In genomic region chr14:96261772-96262485, GRCh38 we compare ENCODE assay signal across 23 cellular contexts. TPM values are rescaled to one million over a fixed set of nuclear protein-coding genes. Genes with fewer than 3 reads are reported as not detected.
DNase-seq lines count a peak whose midpoint lies in the region; ATAC-seq and TF ChIP-seq lines count a peak whose summit lies in the region.
"Had no signal": no experiment of that assay in that cellular context is flagged by ENCODE, and none has a peak within 500 bp of the region (broad histone marks: within the 10 kb centered on the region; RNA-seq: fewer than 3 reads in every experiment).

No MANE protein-coding gene starts in this region.

- no peak for DNase-seq in AG04450 (ENCODE audit: low read depth, low spot score)
- DNase-seq in HuH-7 (ENCODE audit: low spot score) = peak; percentile 27
- peak; percentile 42 to 89 (median 54) for DNase-seq in body of pancreas
- peak; percentile 65 for DNase-seq in mesenteric fat pad (ENCODE audit: low spot score)
- DNase-seq in SIG-M5 (lab: John Stamatoyannopoulos, UW) = no peak
- DNase-seq in superior temporal gyrus (ENCODE audit: extremely low spot score) = no peak
- no peak for DNase-seq in G401 (ENCODE audit: low spot score)
- DNase-seq: activated CD4-positive, alpha-beta T cell treated with anti-CD3 and anti-CD28 coated beads, Interleukin-2, amount 10 ng/mL, durations not matched to agents 7 days and 5 days; activated CD8-positive, alpha-beta memory T cell treated with anti-CD3 and anti-CD28 coated beads, Interleukin-2, amount 50 U/mL, for 4 hours; activated effector memory CD4-positive, alpha-beta T cell treated with anti-CD3 and anti-CD28 coated beads, Interleukin-2, amount 50 U/mL, for 16 hours; caudate nucleus; MM.1S; mucosa of descending colon; NCI-H187; nucleus accumbens; Peyer's patch; retina; stimulated activated CD4-positive, alpha-beta T cell treated with anti-CD3 and anti-CD28 coated beads, Interleukin-15, amount 100 ng/mL, for 24 hours had no signal

- H3K27ac ChIP-seq in AG04450 (ENCODE audit: low read depth, low read length) = peak overlapping the region; percentile 47
- H3K27ac ChIP-seq in body of pancreas = peak overlapping the region in 3 of 4 donors; percentile 58 to 87 (median 58)
- H3K27ac ChIP-seq: esophagus muscularis mucosa, left lung, thoracic aorta had no signal

- intact Hi-C loops in body of pancreas (cut with DNase I) = no loop called here

- 42 to 52% methylated on average over 11 to 14 of the region's 15 CpGs for WGBS in body of pancreas, 2 donors

- no peak for TF ChIP-seq POLR2A in body of pancreas (IDR thresholded peaks at IDR 0.05)

- H3K4me3 ChIP-seq in AG04450 (ENCODE audit: low read depth, low read length) (peak overlapping the region; percentile 26), body of pancreas (no peak overlapping the region)
- H3K4me3 ChIP-seq: esophagus muscularis mucosa, left lung, mucosa of descending colon, Peyer's patch, thoracic aorta had no signal

- CTCF ChIA-PET in AG04450 (lab: Charles Lee) = interaction anchor here (1.1 to 5.6 kb wide), 4 partner anchors 14 to 164 kb away, joined by 4 to 26 read pairs (median 4); no protein-coding TSS in a partner anchor

- H3K27me3 ChIP-seq in AG04450 (ENCODE audit: control insufficient read depth, insufficient read depth, low read length) = no peaks in the 10 kb centered on the region
- no peaks in the 10 kb centered on the region for H3K27me3 ChIP-seq in body of pancreas
- H3K27me3 ChIP-seq: esophagus muscularis mucosa, Peyer's patch had no signal

- ATAC-seq in body of pancreas = peak; percentile 40
- no peak for ATAC-seq in GM19324 (IDR thresholded peaks at IDR 0.05; ENCODE audit: low FRiP score, unreplicated experiment)
- ATAC-seq: stimulated activated memory B cell treated with anti-CD40 and anti-IgM and Interleukin-4, amounts not matched to agents 10 μg/mL and 1 μg/mL and 100 μg/mL, for 72 hours had no signal

- H3K4me1 ChIP-seq in body of pancreas = peaks cover 50% of the 10 kb centered on the region
- H3K4me1 ChIP-seq: left lung had no signal

- H3K36me3 ChIP-seq in body of pancreas (replicated peaks in 1 of 2; ENCODE audit: insufficient read depth in 1 of 2, low read depth in 2 of 2) = no peaks in the 10 kb centered on the region
- H3K36me3 ChIP-seq: esophagus muscularis mucosa, left lung, Peyer's patch, thoracic aorta had no signal

- in situ Hi-C loops in G401 (cut with HindIII; ENCODE audit: low sequenced_read_pairs) = no loop called here

- H3K9me3 ChIP-seq in AG04450 (ENCODE audit: control insufficient read depth, insufficient read depth, low read length) (peaks cover 17% of the 10 kb centered on the region), body of pancreas (no peaks in the 10 kb centered on the region)
- H3K9me3 ChIP-seq: esophagus muscularis mucosa, left lung, mucosa of descending colon, Peyer's patch, thoracic aorta had no signal

- peak; percentile 31 for TF ChIP-seq CTCF in AG04450 (IDR thresholded peaks at IDR 0.05; ENCODE audit: low read depth, low read length)
- TF ChIP-seq CTCF in body of pancreas (IDR thresholded peaks at IDR 0.05) = peak in 3 of 7 experiments; percentile 15 to 24 (median 15)

- POLR2A ChIA-PET in AG04450 (lab: Yijun Ruan, JAX) = interaction anchor here (0.9 to 1.1 kb wide), 2 partner anchors 9 to 116 kb away, joined by 3 to 4 read pairs; no protein-coding TSS in a partner anchor

RNA-seq across cellular contexts. Expression of gene BDKRB1, which starts 5.9 kb away (rescaled TPM):
- 160 and 215 TPM in 2 replicates for polyA plus RNA-seq in AG04450 (2011; rRNA removed)
- 155 and 203 TPM in 2 replicates for polyA minus RNA-seq in AG04450 (2011; rRNA and poly(A)+ RNA removed)
- not detected for total RNA-seq in body of pancreas
- total RNA-seq in mesenteric fat pad = 0.71 TPM
- not detected in 2 replicates for total RNA-seq in G401 (2014; rRNA removed; shearing (Covaris generic))
- total RNA-seq: activated CD4-positive, alpha-beta T cell treated with anti-CD3 and anti-CD28 coated beads, Interleukin-2, amount 10 ng/mL, durations not matched to agents 7 days and 5 days had no signal

RNA-seq across cellular contexts. Expression of gene BDKRB2, which starts 57.3 kb away (rescaled TPM):
- 182 and 212 TPM in 2 replicates for polyA plus RNA-seq in AG04450 (2011; rRNA removed)
- 383 and 523 TPM in 2 replicates for polyA minus RNA-seq in AG04450 (2011; rRNA and poly(A)+ RNA removed)
- total RNA-seq in body of pancreas (10 to 100 TPM in 1 of 2 donors, 1 to 10 TPM in 1; 9.6 to 11.4 TPM), mesenteric fat pad (11.4 TPM)
- not detected in 2 replicates for total RNA-seq in G401 (2014; rRNA removed; shearing (Covaris generic))
- total RNA-seq: activated CD4-positive, alpha-beta T cell treated with anti-CD3 and anti-CD28 coated beads, Interleukin-2, amount 10 ng/mL, durations not matched to agents 7 days and 5 days had no signal

Comparison
In these comparisons a context has a peak if more than half of its experiments do, and no peak if none do; other contexts are left out.
1. DNase-seq: peak in HuH-7 (single experiment), body of pancreas (4 of 4) and mesenteric fat pad (single experiment); none in AG04450 (single experiment), SIG-M5 (single experiment), superior temporal gyrus (single experiment) and G401 (single experiment).
2. RNA of gene BDKRB2, which starts 57.3 kb away (total RNA-seq): 9.6 to 11.4 TPM in body of pancreas and 11.4 TPM in mesenteric fat pad (single experiment); not detected in G401; every median in the first group is over 10 times any median in the second.